8 cellular contexts compared by ENCODE assay signal in the genomic region with DNA sequence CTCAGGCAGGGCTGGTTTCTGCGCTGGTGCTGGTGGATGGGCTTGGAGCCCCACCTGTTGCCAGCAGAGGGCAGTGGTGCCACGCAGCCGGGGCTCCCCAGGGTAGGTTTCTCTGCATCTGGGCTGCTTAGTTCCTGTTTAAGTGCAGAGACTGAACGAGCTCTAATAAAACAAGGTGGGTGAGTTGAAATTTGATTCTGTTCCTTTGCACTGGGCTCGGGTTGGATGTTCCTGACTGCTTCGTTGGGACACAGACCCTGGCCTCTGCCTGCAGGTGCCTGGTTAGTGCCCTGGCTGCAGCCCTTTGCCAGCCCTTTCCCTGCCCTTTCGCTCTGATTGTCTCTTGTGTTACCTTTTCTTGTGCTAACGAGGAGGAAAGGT. TPM values are rescaled to one million over a fixed set of nuclear protein-coding genes. Genes with fewer than 3 reads are reported as not detected.
DNase-seq lines count a peak whose midpoint lies in the region; ATAC-seq lines count a peak whose summit lies in the region.

No MANE protein-coding gene starts in this region.

- peak; percentile 93 for ATAC-seq in esophagus mucosa
- ATAC-seq in naive thymus-derived CD4-positive, alpha-beta T cell: peak; percentile 99
- ATAC-seq in GM18873 (IDR thresholded peaks at IDR 0.05; ENCODE audit: low FRiP score, unreplicated experiment): no peak

- H3K36me3 ChIP-seq in naive thymus-derived CD4-positive, alpha-beta T cell (ENCODE audit: control insufficient read depth in 2 of 3, insufficient read depth in 3 of 3, low read length in 3 of 3): peaks cover 0 to 27% (median 0%) of the 10 kb centered on the region in 3 experiments

- H3K4me1 ChIP-seq in naive thymus-derived CD4-positive, alpha-beta T cell (ENCODE audit: control insufficient read depth in 2 of 2, insufficient read depth in 2 of 2, low read length in 2 of 2): no peaks in the 10 kb centered on the region

- H3K36me3 Mint-ChIP-seq in naive thymus-derived CD4-positive, alpha-beta T cell: peaks cover 0 to 18% (median 7%) of the 10 kb centered on the region in 5 donors

- H3K4me1 Mint-ChIP-seq in naive thymus-derived CD4-positive, alpha-beta T cell: peaks cover 5 to 18% (median 12%) of the 10 kb centered on the region in 7 donors

- POLR2A ChIA-PET in naive thymus-derived CD4-positive, alpha-beta T cell (lab: Charles Lee): interaction anchor here (0.5 to 1.2 kb wide), 3 partner anchors 111 to 267 kb away, joined by 3 to 5 read pairs (median 3); no protein-coding TSS in a partner anchor

- DNase-seq in GF-D8 (lab: John Stamatoyannopoulos, UW) (peak; percentile 50), HUDEP-2 (lab: John Stamatoyannopoulos, UW; ENCODE audit: unreplicated experiment in 76 of 76) (peak in 63 of 76 experiments; percentile 5 to 78 (median 51)), OCI-M2 (lab: John Stamatoyannopoulos, UW; ENCODE audit: unreplicated experiment) (peak; percentile 7), activated T-cell treated with anti-CD3 and anti-CD28 coated beads for 4 hours (peak; percentile 80)
- DNase-seq in naive thymus-derived CD4-positive, alpha-beta T cell: peak; percentile 71 to 90 (median 84)
- peak; percentile 65 to 67 for DNase-seq in stimulated activated CD8-positive, alpha-beta memory T cell treated with anti-CD3 and anti-CD28 coated beads, Interleukin-7, amount 100 ng/mL, for 4 hours (ENCODE audit: low read depth in 2 of 2)

- no peak overlapping the region for H3K27ac ChIP-seq in naive thymus-derived CD4-positive, alpha-beta T cell (ENCODE audit: low read depth, low read length)

- H3K9me3 Mint-ChIP-seq in naive thymus-derived CD4-positive, alpha-beta T cell: no peaks in the 10 kb centered on the region

- no peak overlapping the region for H3K4me3 Mint-ChIP-seq in naive thymus-derived CD4-positive, alpha-beta T cell

- no peaks in the 10 kb centered on the region for H3K27me3 ChIP-seq in naive thymus-derived CD4-positive, alpha-beta T cell (ENCODE audit: control insufficient read depth in 2 of 2, insufficient read depth in 2 of 2, low read length in 2 of 2)

- H3K27ac Mint-ChIP-seq in naive thymus-derived CD4-positive, alpha-beta T cell: peak overlapping the region in 6 of 9 donors; percentile 11 to 74 (median 46)

- H3K9me3 ChIP-seq in naive thymus-derived CD4-positive, alpha-beta T cell (ENCODE audit: control insufficient read depth in 2 of 3, low read length in 3 of 3): no peaks in the 10 kb centered on the region

- intact Hi-C loops in naive thymus-derived CD4-positive, alpha-beta T cell (cut with micrococcal nuclease): loop anchor here (1.0 to 2.0 kb wide), 5 partner anchors 82 to 181 kb away; no protein-coding TSS in a partner anchor

- CTCF ChIA-PET in naive thymus-derived CD4-positive, alpha-beta T cell (lab: Charles Lee): interaction anchor here (0.6 to 1.6 kb wide), 15 partner anchors 8 to 418 kb away, joined by 3 to 14 read pairs (median 4); no protein-coding TSS in a partner anchor

- H3K4me3 ChIP-seq in naive thymus-derived CD4-positive, alpha-beta T cell (ENCODE audit: low read length): no peak overlapping the region

- H3K27me3 Mint-ChIP-seq in naive thymus-derived CD4-positive, alpha-beta T cell: no peaks in the 10 kb centered on the region

RNA-seq across cellular contexts. Expression of a gene that starts 30.0 kb away (rescaled TPM):
- 55.5 TPM for total RNA-seq in esophagus mucosa
- 100 to 1,000 TPM in 4 of 5 experiments, 10 to 100 TPM in 1; 99.2 to 255 (median 226) TPM for total RNA-seq in naive thymus-derived CD4-positive, alpha-beta T cell
- 100 to 1,000 TPM in 1 of 2 donors, 10 to 100 TPM in 1; 61.5 to 103 TPM for polyA plus RNA-seq in naive thymus-derived CD4-positive, alpha-beta T cell

RNA-seq across cellular contexts. Expression of a gene that starts 46.5 kb away (rescaled TPM):
- 3.2 TPM for total RNA-seq in esophagus mucosa
- total RNA-seq in naive thymus-derived CD4-positive, alpha-beta T cell: 10 to 100 TPM in 3 of 5 experiments, 1 to 10 TPM in 2; 3.9 to 14.1 (median 12.0) TPM
- 1 to 10 TPM in 1 of 2 donors, under 1 TPM in 1; 0.97 to 1.2 TPM for polyA plus RNA-seq in naive thymus-derived CD4-positive, alpha-beta T cell

RNA-seq across cellular contexts. Expression of a gene that starts 57.9 kb away (rescaled TPM):
- 133 TPM for total RNA-seq in esophagus mucosa
- total RNA-seq in naive thymus-derived CD4-positive, alpha-beta T cell: not detected
- under 1 TPM in 1 of 2 donors, not detected in 1; 0.13 TPM for polyA plus RNA-seq in naive thymus-derived CD4-positive, alpha-beta T cell

Comparison
In these comparisons a context has a peak if more than half of its experiments do, and no peak if none do; other contexts are left out.
1. DNase-seq: peak in every context shown above with its lines; median percentile 84 in naive thymus-derived CD4-positive, alpha-beta T cell; 80 in activated T-cell treated with anti-CD3 and anti-CD28 coated beads for 4 hours; 66 in stimulated activated CD8-positive, alpha-beta memory T cell treated with anti-CD3 and anti-CD28 coated beads, Interleukin-7, amount 100 ng/mL, for 4 hours; 51 in HUDEP-2; 50 in GF-D8; 7 in OCI-M2.
2. RNA of a gene that starts 57.9 kb away (total RNA-seq): 133 TPM in esophagus mucosa (single experiment); not detected in naive thymus-derived CD4-positive, alpha-beta T cell; every median in the first group is over 100 times any median in the second.